17 cellular contexts compared by ENCODE assay signal in the genomic region with DNA sequence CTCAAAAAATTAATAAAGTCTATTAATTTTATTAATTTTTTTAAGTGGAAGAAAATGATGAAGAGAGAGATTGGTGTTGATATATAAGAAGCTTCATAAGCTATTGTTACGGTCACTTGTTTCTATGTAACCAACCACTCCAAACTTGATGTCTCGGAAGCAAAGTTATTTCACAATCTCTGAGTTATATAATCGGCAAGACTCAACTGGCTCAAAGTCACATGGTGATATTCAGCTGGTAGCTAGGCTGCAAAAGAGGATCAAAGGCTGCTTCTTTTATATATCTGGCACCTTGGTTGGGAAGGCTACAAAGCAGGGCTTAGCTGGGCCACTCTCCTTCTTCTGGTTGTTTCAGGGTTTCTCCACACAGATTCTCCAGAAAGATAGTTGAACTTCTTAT.
DNase-seq lines count a peak whose midpoint lies in the region; ATAC-seq and TF ChIP-seq lines count a peak whose summit lies in the region.
"Had no signal": no experiment of that assay in that cellular context is flagged by ENCODE, and none has a peak within 500 bp of the region (broad histone marks: within the 10 kb centered on the region; RNA-seq: fewer than 3 reads in every experiment).

No MANE protein-coding gene starts in this region.

- ATAC-seq in esophagus mucosa (peak; percentile 55), lower lobe of right lung (peak; percentile 15 to 21), HG03439 (IDR thresholded peaks at IDR 0.05; ENCODE audit: unreplicated experiment) (no peak)

- no peaks in the 10 kb centered on the region for H3K27me3 ChIP-seq in A673 (replicated peaks; ENCODE audit: insufficient read depth, low read depth, low read length, poor library complexity)
- no peaks in the 10 kb centered on the region for H3K27me3 ChIP-seq in lower lobe of right lung (ENCODE audit: low read depth)
- H3K27me3 ChIP-seq: BE2C had no signal

- H3K27ac ChIP-seq in A673 (ENCODE audit: low read depth, low read length, poor library complexity, severe bottlenecking) (no peak overlapping the region), lower lobe of right lung (no peak overlapping the region)
- H3K27ac ChIP-seq: GM23248, HL-60 had no signal

- no TSS peak for BruUV-seq in A673 (replicated peaks; lab: Mats Ljungman, UMichigan)

- H3K9me3 ChIP-seq in A673 (ENCODE audit: low read depth, low read length, poor library complexity, severe bottlenecking) (no peaks in the 10 kb centered on the region), lower lobe of right lung (no peaks in the 10 kb centered on the region)
- H3K9me3 ChIP-seq: BE2C, HAP-1 had no signal

- POLR2A ChIA-PET in A673 (lab: Charles Lee; ENCODE audit: low non-redundant PET), result no interaction called here

- intact Hi-C loops in A673 (cut with micrococcal nuclease; ENCODE audit: unreplicated experiment) (no loop called here), lower lobe of right lung (cut with DNase I) (no loop called here)

- H3K36me3 ChIP-seq in A673 (ENCODE audit: insufficient read depth, low read length, poor library complexity, severe bottlenecking) (no peaks in the 10 kb centered on the region), lower lobe of right lung (no peaks in the 10 kb centered on the region)
- H3K36me3 ChIP-seq: BE2C, HAP-1 had no signal

- H3K4me1 ChIP-seq in A673 (ENCODE audit: insufficient read depth, low read length, poor library complexity, severe bottlenecking), result peaks cover 7% of the 10 kb centered on the region
- H3K4me1 ChIP-seq in lower lobe of right lung, result peaks cover 6% of the 10 kb centered on the region
- H3K4me1 ChIP-seq: BE2C, HAP-1 had no signal

- no peak for TF ChIP-seq POLR2A in NB4 (IDR thresholded peaks at IDR 0.05; ENCODE audit: extremely low read depth, insufficient read length)

- TF ChIP-seq CTCF in A673 (conservative IDR thresholded peaks at IDR 0.05; ENCODE audit: low read depth, low read length) (no peak), NB4 (IDR thresholded peaks at IDR 0.05; ENCODE audit: low read depth, low read length) (no peak), lower lobe of right lung (IDR thresholded peaks at IDR 0.05) (no peak)

- CTCF ChIA-PET in A673 (lab: Charles Lee), result interaction anchor here (0.6 kb wide), 1 partner anchor 492 kb away, joined by 3 read pairs; no protein-coding TSS in a partner anchor

- no peak overlapping the region for H3K4me3 ChIP-seq in A673 (ENCODE audit: low read depth, low read length, poor library complexity, severe bottlenecking)
- no peak overlapping the region for H3K4me3 ChIP-seq in NB4 (ENCODE audit: low read depth, low read length)
- no peak overlapping the region for H3K4me3 ChIP-seq in lower lobe of right lung
- H3K4me3 ChIP-seq: GM23248, HAP-1 had no signal

- peak; percentile 6 for DNase-seq in A673 (ENCODE audit: low spot score)
- peak; percentile 22 for DNase-seq in NB4 (ENCODE audit: low read depth)
- no peak for DNase-seq in lower lobe of right lung
- DNase-seq in NOMO-1 treated with DMSO at 0.1 percent for 48 hours (lab: John Stamatoyannopoulos, UW; ENCODE audit: unreplicated experiment), result no peak
- DNase-seq: ACHN; BE2C; C1 segment of cervical spinal cord; Caco-2; CD4-positive, CD25-positive, alpha-beta regulatory T cell; DMS153; DMS79; GDM1; GM23248 had no signal

Comparison
In these comparisons a context has a peak if more than half of its experiments do, and no peak if none do; other contexts are left out.
1. DNase-seq: peak in A673 (single experiment) and NB4 (single experiment); none in lower lobe of right lung (single experiment) and NOMO-1 treated with DMSO at 0.1 percent for 48 hours (single experiment).